Comparison of ENCODE assay signal across 33 cellular contexts in genomic region chr12:106564678-106565329, GRCh38. TPM values are rescaled to one million over a fixed set of nuclear protein-coding genes. Genes with fewer than 3 reads are reported as not detected.
"Had no signal": no experiment of that assay in that cellular context is flagged by ENCODE, and none has a peak within 500 bp of the region (broad histone marks: within the 10 kb centered on the region; RNA-seq: fewer than 3 reads in every experiment).

No MANE protein-coding gene starts in this region.

- H3K4me3 ChIP-seq: heart right ventricle, left lung, lower lobe of right lung, right lobe of liver, testis, transverse colon, uterus had no signal

- H3K4me1 ChIP-seq: heart right ventricle, left lung, lower lobe of right lung, right lobe of liver, testis, transverse colon, uterus had no signal

- H3K36me3 ChIP-seq: brain microvascular endothelial cell, heart right ventricle, left lung, lower lobe of right lung, neutrophil, right lobe of liver, transverse colon, uterus, WERI-Rb-1 had no signal

- H3K27me3 ChIP-seq: brain microvascular endothelial cell, right lobe of liver, testis, uterus had no signal

- H3K27ac ChIP-seq: brain microvascular endothelial cell, heart right ventricle, left lung, lower lobe of right lung, neutrophil, right lobe of liver, testis, transverse colon, uterus, WERI-Rb-1 had no signal

- ATAC-seq: activated CD4-positive, CD25-positive, alpha-beta regulatory T cell treated with anti-CD3 and anti-CD28 coated beads, Interleukin-2, amount 50 U/mL, for 24 hours; esophagus mucosa; heart right ventricle; left lung; lower lobe of right lung; right lobe of liver; stimulated activated naive CD8-positive, alpha-beta T cell treated with anti-CD3 and anti-CD28 coated beads, Interleukin-15, Interleukin-2, amounts not matched to agents 100 U/mL and 50 U/mL, for 24 hours; T-helper 17 cell had no signal

- DNase-seq: activated CD4-positive, alpha-beta T cell treated with anti-CD3 and anti-CD28 coated beads for 48 hours; activated CD4-positive, alpha-beta T cell treated with anti-CD3 and anti-CD28 coated beads, Interleukin-2, amount 50 U/mL, for 48 hours; activated CD8-positive, alpha-beta memory T cell treated with anti-CD3 and anti-CD28 coated beads, Interleukin-2, amount 50 U/mL, for 4 hours; activated gamma-delta T cell; activated naive CD4-positive, alpha-beta T cell treated with anti-CD3 and anti-CD28 coated beads, Interleukin-2, amount 10 ng/mL, durations not matched to agents 7 days and 5 days; activated naive CD8-positive, alpha-beta T cell treated with anti-CD3 and anti-CD28 coated beads, Interleukin-2, amount 10 ng/mL, durations not matched to agents 7 days and 5 days; activated T-cell treated with anti-CD3 and anti-CD28 coated beads, Interleukin-2, amount 50 U/mL, for 24 hours; brain microvascular endothelial cell; central memory CD4-positive, alpha-beta T cell; foreskin fibroblast; heart right ventricle; kidney glomerular epithelial cell; left lung; lower lobe of right lung; right lobe of liver; stimulated activated CD4-positive, alpha-beta T cell treated with anti-CD3 and anti-CD28 coated beads, Interleukin-12 subunit alpha, Interleukin-12 subunit beta, amount 100 ng/mL, for 4 hours; stimulated activated CD4-positive, alpha-beta T cell treated with anti-CD3 and anti-CD28 coated beads, Interleukin-4, amount 100 ng/mL, for 1 hour; stimulated activated naive CD8-positive, alpha-beta T cell treated with anti-CD3 and anti-CD28 coated beads, Interleukin-15, Interleukin-2, amounts not matched to agents 100 U/mL and 50 U/mL, for 24 hours; T-helper 17 cell; T1000; testis; transverse colon; uterus; WERI-Rb-1 had no signal

- H3K9me3 ChIP-seq: neutrophil, right lobe of liver, testis, uterus had no signal

RNA-seq across cellular contexts. Expression of gene RFX4, which starts 18.0 kb away (rescaled TPM):
- total RNA-seq: activated CD8-positive, alpha-beta memory T cell treated with anti-CD3 and anti-CD28 coated beads for 36 hours; activated naive CD8-positive, alpha-beta T cell treated with anti-CD3 and anti-CD28 coated beads, Interleukin-2, amount 10 ng/mL, durations not matched to agents 7 days and 5 days; endothelial cell of umbilical vein; esophagus mucosa; lower lobe of right lung; osteocyte; posterior vena cava; renal cortical epithelial cell; right lobe of liver; skeletal muscle tissue; T-helper 17 cell; transverse colon; uterus had no signal
- polyA plus RNA-seq: endothelial cell of umbilical vein had no signal
